ENCODE assay signal across 1 cellular context in the genomic region with DNA sequence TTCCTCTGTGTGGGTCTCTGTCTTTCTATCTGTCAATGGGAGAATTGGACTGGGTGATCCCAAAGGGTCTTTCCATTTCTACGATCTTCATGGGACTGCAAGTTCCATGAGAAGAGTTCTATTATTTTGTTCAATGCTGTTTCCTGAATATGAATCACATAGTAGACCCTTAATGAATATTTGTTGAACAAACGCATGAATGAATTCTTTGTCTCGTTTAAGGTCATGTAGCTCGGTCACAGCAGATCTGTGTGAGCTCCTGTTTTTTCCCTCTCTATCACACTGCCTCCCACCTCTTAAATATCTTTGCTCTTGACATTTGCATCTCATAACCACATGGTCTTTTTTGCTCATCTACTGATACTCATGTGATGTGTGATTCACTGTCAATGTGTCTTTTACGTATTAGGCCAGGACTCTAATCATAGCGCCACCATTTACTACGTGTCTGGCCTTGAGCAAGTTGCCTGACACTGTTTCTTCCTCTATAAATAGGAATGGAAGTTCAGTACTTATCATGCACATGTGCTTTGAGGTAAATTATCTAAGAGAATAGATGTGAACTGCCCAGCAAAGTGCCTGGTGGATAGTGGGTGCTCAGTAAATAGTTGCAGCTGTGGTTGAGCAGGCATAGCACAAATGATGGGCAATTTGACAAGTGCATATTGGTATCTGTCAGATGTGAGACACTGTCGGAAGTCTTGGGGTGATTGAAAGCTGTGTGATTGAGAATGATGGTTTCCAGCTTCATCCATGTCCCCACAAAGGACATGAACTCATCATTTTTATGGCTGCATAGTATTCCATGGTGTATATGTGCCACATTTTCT.
TF ChIP-seq lines count a peak whose summit lies in the region.

No MANE protein-coding gene starts in this region.

TF ChIP-seq in endothelial cell of umbilical vein, 7 proteins besides CTCF, POLR2A, EP300 and RAD21:
- TF ChIP-seq MYC (IDR thresholded peaks at IDR 0.05; ENCODE audit: low read depth, low read length) (no peak), JUN (IDR thresholded peaks at IDR 0.05; ENCODE audit: borderline replicate concordance, insufficient read depth, insufficient read length, low read depth) (no peak), EZH2 (IDR thresholded peaks at IDR 0.05; ENCODE audit: borderline replicate concordance, low read depth, low read length, severe bottlenecking) (no peak), POLR2AphosphoS5 (IDR thresholded peaks at IDR 0.05; ENCODE audit: insufficient read depth, low read depth, low read length) (no peak), FOS (IDR thresholded peaks at IDR 0.05; ENCODE audit: borderline replicate concordance, insufficient read depth, low read length) (no peak), GATA2 (IDR thresholded peaks at IDR 0.05; ENCODE audit: insufficient read depth, insufficient read length, low read depth, low read length) (no peak)
- TF ChIP-seq, protein P1, sequence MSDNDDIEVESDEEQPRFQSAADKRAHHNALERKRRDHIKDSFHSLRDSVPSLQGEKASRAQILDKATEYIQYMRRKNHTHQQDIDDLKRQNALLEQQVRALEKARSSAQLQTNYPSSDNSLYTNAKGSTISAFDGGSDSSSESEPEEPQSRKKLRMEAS (IDR thresholded peaks at IDR 0.05; ENCODE audit: insufficient read depth, insufficient read length) = no peak
